27 cellular contexts compared by ENCODE assay signal in the genomic region with DNA sequence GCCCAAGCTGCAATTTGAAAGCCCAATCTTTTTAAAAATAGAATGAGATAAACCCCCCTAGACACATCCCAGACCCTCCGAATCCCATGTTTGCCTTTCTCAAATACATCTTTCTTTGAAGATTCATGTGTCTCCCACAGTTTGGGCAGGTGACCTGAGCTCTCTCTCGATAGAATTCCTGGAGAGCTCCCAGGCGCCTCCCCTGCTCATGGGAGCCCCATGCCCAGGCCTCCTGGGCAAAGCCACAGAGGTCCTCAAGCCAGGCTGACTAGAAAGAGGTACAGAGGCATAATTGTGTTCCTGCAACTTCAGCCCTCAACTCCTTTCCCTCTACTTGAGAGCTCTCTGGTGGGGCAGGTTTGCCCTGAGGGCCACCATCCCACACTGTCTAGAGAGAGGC. TPM values are rescaled to one million over a fixed set of nuclear protein-coding genes. Genes with fewer than 3 reads are reported as not detected.
"Had no signal": no experiment of that assay in that cellular context is flagged by ENCODE, and none has a peak within 500 bp of the region (broad histone marks: within the 10 kb centered on the region; RNA-seq: fewer than 3 reads in every experiment).

No MANE protein-coding gene starts in this region.

- H3K4me2 ChIP-seq: neural progenitor cell had no signal

- H3K27me3 ChIP-seq: gastrocnemius medialis, neural progenitor cell, sigmoid colon, transverse colon, upper lobe of right lung, uterus had no signal

- H3K9me3 ChIP-seq: gastrocnemius medialis, sigmoid colon, suprapubic skin, transverse colon, upper lobe of right lung, uterus had no signal

- H3K27ac Mint-ChIP-seq: memory B cell; neural progenitor cell; progenitor cell of endocrine pancreas; stimulated activated memory B cell treated with anti-CD40 and anti-IgM and Interleukin-4, amounts not matched to agents 10 μg/mL and 1 μg/mL and 100 μg/mL, for 72 hours; stimulated activated naive CD8-positive, alpha-beta T cell treated with anti-CD3 and anti-CD28 coated beads, Interleukin-15, Interleukin-2, amounts not matched to agents 100 ng/mL and 50 ng/mL, for 24 hours had no signal

- H2AFZ ChIP-seq: neural progenitor cell, parathyroid adenoma had no signal

- ATAC-seq: esophagus mucosa; gastrocnemius medialis; stimulated activated memory B cell treated with anti-CD40 and anti-IgM and Interleukin-4, amounts not matched to agents 10 μg/mL and 1 μg/mL and 100 μg/mL, for 72 hours; upper lobe of right lung had no signal

- H3K4me3 ChIP-seq: dorsolateral prefrontal cortex, gastrocnemius medialis, lung, neural progenitor cell, sigmoid colon, suprapubic skin, transverse colon, upper lobe of right lung, uterus had no signal

- H3K36me3 Mint-ChIP-seq: memory B cell; neural progenitor cell; stimulated activated memory B cell treated with anti-CD40 and anti-IgM and Interleukin-4, amounts not matched to agents 10 μg/mL and 1 μg/mL and 100 μg/mL, for 72 hours had no signal

- H3K27ac ChIP-seq: dorsolateral prefrontal cortex, epithelial cell of prostate, gastrocnemius medialis, neural progenitor cell, parathyroid adenoma, sigmoid colon, suprapubic skin, transverse colon, upper lobe of right lung, uterus had no signal

- H3K4me1 ChIP-seq: gastrocnemius medialis, parathyroid adenoma, sigmoid colon, suprapubic skin, transverse colon, upper lobe of right lung, uterus had no signal

- H3K9ac ChIP-seq: neural progenitor cell, parathyroid adenoma had no signal

- H3K4me1 Mint-ChIP-seq: memory B cell; neural progenitor cell; stimulated activated memory B cell treated with anti-CD40 and anti-IgM and Interleukin-4, amounts not matched to agents 10 μg/mL and 1 μg/mL and 100 μg/mL, for 72 hours had no signal

- H3K4me3 Mint-ChIP-seq: memory B cell; nephron; neural progenitor cell; stimulated activated memory B cell treated with anti-CD40 and anti-IgM and Interleukin-4, amounts not matched to agents 10 μg/mL and 1 μg/mL and 100 μg/mL, for 72 hours; stimulated activated naive CD8-positive, alpha-beta T cell treated with anti-CD3 and anti-CD28 coated beads, Interleukin-15, Interleukin-2, amounts not matched to agents 100 ng/mL and 50 ng/mL, for 24 hours had no signal

- H3K79me2 ChIP-seq: parathyroid adenoma had no signal

- H3K9me3 Mint-ChIP-seq: memory B cell; nephron; neural progenitor cell; stimulated activated memory B cell treated with anti-CD40 and anti-IgM and Interleukin-4, amounts not matched to agents 10 μg/mL and 1 μg/mL and 100 μg/mL, for 72 hours; stimulated activated naive CD8-positive, alpha-beta T cell treated with anti-CD3 and anti-CD28 coated beads, Interleukin-15, Interleukin-2, amounts not matched to agents 100 ng/mL and 50 ng/mL, for 24 hours had no signal

- H3K36me3 ChIP-seq: gastrocnemius medialis, neural progenitor cell, sigmoid colon, suprapubic skin, transverse colon, upper lobe of right lung, uterus had no signal

- DNase-seq: dorsolateral prefrontal cortex; effector CD4-positive, alpha-beta T cell; foreskin fibroblast; gastrocnemius medialis; sigmoid colon; stimulated activated CD4-positive, alpha-beta T cell treated with anti-CD3 and anti-CD28 coated beads, Interleukin-2, amount 100 ng/mL, for 24 hours; stimulated activated CD4-positive, alpha-beta T cell treated with anti-CD3 and anti-CD28 coated beads, Interleukin-4, amount 100 ng/mL, for 24 hours; transverse colon; upper lobe of right lung; uterus had no signal

RNA-seq across cellular contexts. Expression of a gene that starts 17.5 kb away (rescaled TPM):
- total RNA-seq: esophagus mucosa, glomerular endothelial cell, liver, lung, mononuclear cell, osteoblast, progenitor cell of endocrine pancreas, right cardiac atrium, sigmoid colon, suprapubic skin, transverse colon, uterus had no signal
- polyA plus RNA-seq: keratinocyte, liver, sigmoid colon had no signal
